Comparison of ENCODE assay signal across 14 cellular contexts in the genomic region with DNA sequence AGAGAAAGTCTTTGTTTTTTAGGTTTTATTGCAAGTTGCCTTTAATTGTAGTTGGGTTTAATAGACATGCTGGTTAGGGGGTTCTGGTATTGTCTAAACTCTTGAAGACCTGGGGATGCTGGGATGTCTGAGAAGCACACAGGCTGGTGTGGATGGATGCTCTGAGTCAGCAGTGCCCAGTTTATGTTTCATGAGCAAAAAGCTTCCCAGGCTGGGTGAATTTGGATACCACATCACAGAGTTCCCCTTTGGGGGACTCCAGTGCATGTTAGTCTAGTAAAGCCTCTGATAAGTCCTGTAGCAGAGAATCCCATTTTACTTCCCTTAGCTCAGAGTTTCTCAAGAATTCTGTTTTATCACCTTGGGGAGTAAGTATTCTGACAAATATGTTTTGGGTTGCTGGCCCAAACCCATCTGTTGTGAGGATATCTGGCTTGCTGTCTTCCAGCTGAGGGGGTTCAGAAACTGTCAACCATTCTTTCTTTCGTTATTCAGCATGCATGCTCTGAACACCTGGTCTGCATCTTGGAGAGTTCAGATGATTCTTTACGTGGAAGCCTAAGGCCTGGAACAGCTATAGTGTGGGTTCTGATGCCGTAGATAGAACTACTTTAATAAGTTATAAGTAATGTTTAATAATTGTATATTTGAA.
DNase-seq lines count a peak whose midpoint lies in the region; ATAC-seq, FAIRE-seq and TF ChIP-seq lines count a peak whose summit lies in the region.
"Had no signal": no experiment of that assay in that cellular context is flagged by ENCODE, and none has a peak within 500 bp of the region (broad histone marks: within the 10 kb centered on the region; RNA-seq: fewer than 3 reads in every experiment).

No MANE protein-coding gene starts in this region.

- no peaks in the 10 kb centered on the region for H3K36me3 Mint-ChIP-seq in activated T-helper 17 cell treated with anti-CD3 and anti-CD28 coated beads, Interleukin-2, amount 50 U/mL, for 72 hours (ENCODE audit: low read depth)

- H3K4me3 Mint-ChIP-seq in activated T-helper 17 cell treated with anti-CD3 and anti-CD28 coated beads, Interleukin-2, amount 50 U/mL, for 72 hours = peak overlapping the region; percentile 63
- H3K4me3 Mint-ChIP-seq: endodermal cell, HFFc6, T-helper 17 cell had no signal

- no peak overlapping the region for H3K4me3 ChIP-seq in GM12864 (ENCODE audit: low read depth, low read length)
- H3K4me3 ChIP-seq: breast epithelium, PC-9 had no signal

- ATAC-seq in GM19023 (IDR thresholded peaks at IDR 0.05; ENCODE audit: unreplicated experiment) = peak; percentile 74
- peak; percentile 52 for ATAC-seq in HG03066 (IDR thresholded peaks at IDR 0.05; ENCODE audit: low read depth, unreplicated experiment)
- peak; percentile 65 for ATAC-seq in activated T-helper 17 cell treated with anti-CD3 and anti-CD28 coated beads, Interleukin-2, amount 50 U/mL, for 72 hours (replicated peaks)
- ATAC-seq in GM18517 (IDR thresholded peaks at IDR 0.05; ENCODE audit: unreplicated experiment) = no peak
- ATAC-seq: T-helper 17 cell had no signal

- H3K9me3 Mint-ChIP-seq in activated T-helper 17 cell treated with anti-CD3 and anti-CD28 coated beads, Interleukin-2, amount 50 U/mL, for 72 hours = no peaks in the 10 kb centered on the region
- H3K9me3 Mint-ChIP-seq: endodermal cell had no signal

- no peak for TF ChIP-seq CTCF in GM12864 (IDR thresholded peaks at IDR 0.05; ENCODE audit: low read depth, low read length, missing control alignments)

- peaks cover 14% of the 10 kb centered on the region for H3K4me1 Mint-ChIP-seq in activated T-helper 17 cell treated with anti-CD3 and anti-CD28 coated beads, Interleukin-2, amount 50 U/mL, for 72 hours

- DNase-seq in GM12864 (ENCODE audit: low read depth) = peak; percentile 49
- no peak for DNase-seq in urothelium cell line (ENCODE audit: low spot score)
- no peak for DNase-seq in HCEC 1CT
- DNase-seq in stimulated activated naive CD4-positive, alpha-beta T cell (lab: John Stamatoyannopoulos, UW) = no peak
- DNase-seq: endodermal cell, HFFc6, PC-9, substantia nigra, T-helper 17 cell had no signal

- peak overlapping the region; percentile 94 for H3K27ac Mint-ChIP-seq in activated T-helper 17 cell treated with anti-CD3 and anti-CD28 coated beads, Interleukin-2, amount 50 U/mL, for 72 hours
- H3K27ac Mint-ChIP-seq: endodermal cell, HFFc6 had no signal

- H3K27me3 Mint-ChIP-seq in activated T-helper 17 cell treated with anti-CD3 and anti-CD28 coated beads, Interleukin-2, amount 50 U/mL, for 72 hours = no peaks in the 10 kb centered on the region
- H3K27me3 Mint-ChIP-seq: T-helper 17 cell had no signal

- FAIRE-seq in urothelium cell line (lab: Jason Lieb, UNC) = no peak
